1 cellular context compared by ENCODE assay signal in genomic region chr11:16969010-16970004, GRCh38.
TF ChIP-seq lines count a peak whose summit lies in the region.

No MANE protein-coding gene starts in this region.

TF ChIP-seq in K562, 482 proteins besides CTCF, POLR2A, EP300 and RAD21 (continued from another document):
- TF ChIP-seq, protein P1, sequence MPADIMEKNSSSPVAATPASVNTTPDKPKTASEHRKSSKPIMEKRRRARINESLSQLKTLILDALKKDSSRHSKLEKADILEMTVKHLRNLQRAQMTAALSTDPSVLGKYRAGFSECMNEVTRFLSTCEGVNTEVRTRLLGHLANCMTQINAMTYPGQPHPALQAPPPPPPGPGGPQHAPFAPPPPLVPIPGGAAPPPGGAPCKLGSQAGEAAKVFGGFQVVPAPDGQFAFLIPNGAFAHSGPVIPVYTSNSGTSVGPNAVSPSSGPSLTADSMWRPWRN (IDR thresholded peaks at IDR 0.05; ENCODE audit: low read depth): no peak
- TF ChIP-seq GABPB2 (CRISPR knock-in tag; conservative IDR thresholded peaks at IDR 0.05) (no peak), RREB1 (CRISPR knock-in tag; IDR thresholded peaks at IDR 0.05) (0 out of 2 replicates have a peak, but pooled peaks have one; percentile 55), SOX6 (IDR thresholded peaks at IDR 0.05) (0 out of 2 replicates have a peak, but pooled peaks have one; percentile 15), KLF16 (IDR thresholded peaks at IDR 0.05) (peak; percentile 33; the same call in 1 of the 2 replicates), PBX2 (CRISPR knock-in tag; IDR thresholded peaks at IDR 0.05; ENCODE audit: low read depth) (no peak), PBX2 (tag; conservative IDR thresholded peaks at IDR 0.05; ENCODE audit: low read depth) (peak; percentile 46), CEBPB (tag; IDR thresholded peaks at IDR 0.05) (peak; percentile 81), ZBTB17 (CRISPR knock-in tag; IDR thresholded peaks at IDR 0.05) (no peak), ATF7 (IDR thresholded peaks at IDR 0.05) (0 out of 2 replicates have a peak, but pooled peaks have one; percentile 38), CHD4 (IDR thresholded peaks at IDR 0.05; ENCODE audit: insufficient read depth, insufficient replicate concordance, low read depth, low read length, poor library complexity, severe bottlenecking) (no peak), USF2 (CRISPR knock-in tag; IDR thresholded peaks at IDR 0.05) (0 out of 2 replicates have a peak, but pooled peaks have one; percentile 14), PKNOX1 (IDR thresholded peaks at IDR 0.05) (peak; percentile 51; the same call in 1 of the 2 replicates), CEBPG (CRISPR knock-in tag; IDR thresholded peaks at IDR 0.05) (no peak; the same call in 1 of the 2 replicates), CEBPG (tag; conservative IDR thresholded peaks at IDR 0.05 in 1 of 2, IDR thresholded peaks at IDR 0.05 in 1 of 2) (peak; percentile 82 to 93), MEIS2 (IDR thresholded peaks at IDR 0.05; ENCODE audit: partially characterized antibody) (peak; percentile 81), RCOR1 (IDR thresholded peaks at IDR 0.05; ENCODE audit: borderline replicate concordance in 1 of 2, low read depth in 2 of 2, low read length in 2 of 2) (peak in 1 of 2 experiments; percentile 66; a peak in 1 of 4 replicates), EGR1 (conservative IDR thresholded peaks at IDR 0.05) (no peak), BDP1 (IDR thresholded peaks at IDR 0.05; ENCODE audit: insufficient read depth, insufficient read length) (no peak), MLLT1 (IDR thresholded peaks at IDR 0.05) (no peak)
